18 cellular contexts compared by ENCODE assay signal in genomic region chr17:30570596-30571265, GRCh38.
"Had no signal": no experiment of that assay in that cellular context is flagged by ENCODE, and none has a peak within 500 bp of the region (broad histone marks: within the 10 kb centered on the region; RNA-seq: fewer than 3 reads in every experiment).

No MANE protein-coding gene starts in this region.

- H3K27ac ChIP-seq: brain microvascular endothelial cell, stomach, thoracic aorta, VCaP had no signal

- H3K36me3 ChIP-seq: brain microvascular endothelial cell, stomach, thoracic aorta had no signal

- H3K36me3 Mint-ChIP-seq: activated naive CD8-positive, alpha-beta T cell treated with anti-CD3 and anti-CD28 coated beads, Interleukin-2, amount 10 ng/mL, durations not matched to agents 7 days and 5 days; immature natural killer cell; naive thymus-derived CD4-positive, alpha-beta T cell; T-cell had no signal

- H3K27me3 ChIP-seq: brain microvascular endothelial cell had no signal

- H3K9me3 Mint-ChIP-seq: activated naive CD8-positive, alpha-beta T cell treated with anti-CD3 and anti-CD28 coated beads, Interleukin-2, amount 10 ng/mL, durations not matched to agents 7 days and 5 days; immature natural killer cell; naive thymus-derived CD4-positive, alpha-beta T cell; T-cell had no signal

- H3K27ac Mint-ChIP-seq: activated CD8-positive, alpha-beta T cell treated with anti-CD3 and anti-CD28 coated beads, Interleukin-2, amount 10 ng/mL, durations not matched to agents 7 days and 5 days; activated naive CD8-positive, alpha-beta T cell treated with anti-CD3 and anti-CD28 coated beads, Interleukin-2, amount 10 ng/mL, durations not matched to agents 7 days and 5 days; immature natural killer cell; naive thymus-derived CD4-positive, alpha-beta T cell; T-cell had no signal

- DNase-seq: activated CD4-positive, alpha-beta T cell treated with anti-CD3 and anti-CD28 coated beads for 4 hours; activated CD8-positive, alpha-beta T cell treated with anti-CD3 and anti-CD28 coated beads, Interleukin-2, amount 10 ng/mL, durations not matched to agents 7 days and 5 days; activated naive CD4-positive, alpha-beta T cell; activated naive CD8-positive, alpha-beta T cell treated with anti-CD3 and anti-CD28 coated beads, Interleukin-2, amount 10 ng/mL, durations not matched to agents 7 days and 5 days; brain microvascular endothelial cell; effector CD8-positive, alpha-beta T cell; immature natural killer cell; mammary epithelial cell; mucosa of descending colon; naive thymus-derived CD4-positive, alpha-beta T cell; retina; stimulated activated CD4-positive, alpha-beta T cell treated with anti-CD3 and anti-CD28 coated beads, Interleukin-12 subunit alpha, Interleukin-12 subunit beta, amount 100 ng/mL, for 4 hours; stimulated activated CD4-positive, alpha-beta T cell treated with anti-CD3 and anti-CD28 coated beads, Interleukin-2, amount 100 ng/mL, for 24 hours; stomach; T-cell; T1000 had no signal

- H3K4me1 Mint-ChIP-seq: activated naive CD8-positive, alpha-beta T cell treated with anti-CD3 and anti-CD28 coated beads, Interleukin-2, amount 10 ng/mL, durations not matched to agents 7 days and 5 days; immature natural killer cell; T-cell had no signal

- H3K4me3 ChIP-seq: mucosa of descending colon, stomach, thoracic aorta had no signal

- H3K4me1 ChIP-seq: stomach had no signal

- H3K4me3 Mint-ChIP-seq: activated CD8-positive, alpha-beta T cell treated with anti-CD3 and anti-CD28 coated beads, Interleukin-2, amount 10 ng/mL, durations not matched to agents 7 days and 5 days; activated naive CD8-positive, alpha-beta T cell treated with anti-CD3 and anti-CD28 coated beads, Interleukin-2, amount 10 ng/mL, durations not matched to agents 7 days and 5 days; immature natural killer cell; naive thymus-derived CD4-positive, alpha-beta T cell; T-cell had no signal

- H3K9me3 ChIP-seq: mucosa of descending colon, stomach, thoracic aorta had no signal
